ENCODE assay signal across 2 cellular contexts in genomic region chr10:96268341-96268909, GRCh38.
TF ChIP-seq lines count a peak whose summit lies in the region.

No MANE protein-coding gene starts in this region.

TF ChIP-seq in GM12891, 5 proteins besides CTCF, POLR2A, EP300 and RAD21:
- TF ChIP-seq SPI1 (IDR thresholded peaks at IDR 0.05; ENCODE audit: low read depth, low read length), result no peak
- TF ChIP-seq PAX5 (IDR thresholded peaks at IDR 0.05; ENCODE audit: insufficient read depth, low read length, severe bottlenecking), result no peak
- no peak for TF ChIP-seq POLR2AphosphoS5 (IDR thresholded peaks at IDR 0.05; ENCODE audit: low read depth, low read length)
- TF ChIP-seq POU2F2 (IDR thresholded peaks at IDR 0.05; ENCODE audit: low read depth, low read length), result no peak
- no peak for TF ChIP-seq TAF1 (IDR thresholded peaks at IDR 0.05; ENCODE audit: low read depth, low read length)

TF ChIP-seq in SK-N-SH, 30 proteins besides CTCF, POLR2A, EP300 and RAD21:
- no peak for TF ChIP-seq PBX3 (IDR thresholded peaks at IDR 0.05)
- no peak for TF ChIP-seq MXI1 (IDR thresholded peaks at IDR 0.05; ENCODE audit: low read depth, low read length)
- TF ChIP-seq USF1 (IDR thresholded peaks at IDR 0.05; ENCODE audit: borderline replicate concordance, low read depth), result no peak
- no peak for TF ChIP-seq GABPA (IDR thresholded peaks at IDR 0.05; ENCODE audit: low read depth)
- no peak for TF ChIP-seq USF2 (IDR thresholded peaks at IDR 0.05; ENCODE audit: borderline replicate concordance, low read depth, low read length)
- no peak for TF ChIP-seq ZBTB33 (IDR thresholded peaks at IDR 0.05; ENCODE audit: borderline replicate concordance, low read depth)
- TF ChIP-seq CHD2 (IDR thresholded peaks at IDR 0.05; ENCODE audit: low read length, partially characterized antibody), result no peak
- TF ChIP-seq JUND (IDR thresholded peaks at IDR 0.05), result no peak
- no peak for TF ChIP-seq ELF1 (IDR thresholded peaks at IDR 0.05)
- no peak for TF ChIP-seq TCF12 (IDR thresholded peaks at IDR 0.05)
- TF ChIP-seq RXRA (IDR thresholded peaks at IDR 0.05; ENCODE audit: borderline replicate concordance, low read depth), result no peak
- no peak for TF ChIP-seq MAX (IDR thresholded peaks at IDR 0.05; ENCODE audit: low read depth)
- TF ChIP-seq RFX5 (IDR thresholded peaks at IDR 0.05; ENCODE audit: low read length), result no peak
- TF ChIP-seq POLR2AphosphoS5 (IDR thresholded peaks at IDR 0.05; ENCODE audit: low read depth, low read length), result no peak
- TF ChIP-seq GATA2 (CRISPR knock-in tag; IDR thresholded peaks at IDR 0.05), result no peak
